In genomic region chr15:39404767-39405173, GRCh38 we compare ENCODE assay signal across 13 cellular contexts.
DNase-seq lines count a peak whose midpoint lies in the region; ATAC-seq, FAIRE-seq and TF ChIP-seq lines count a peak whose summit lies in the region.
"Had no signal": no experiment of that assay in that cellular context is flagged by ENCODE, and none has a peak within 500 bp of the region (broad histone marks: within the 10 kb centered on the region; RNA-seq: fewer than 3 reads in every experiment).

No MANE protein-coding gene starts in this region.

- TF ChIP-seq CTCF in A549 (IDR thresholded peaks at IDR 0.05) (no peak), heart left ventricle (IDR thresholded peaks at IDR 0.05) (no peak)

- peak overlapping the region; percentile 60 to 76; a peak in 5 of 6 replicates for H3K27ac ChIP-seq in A549
- peak overlapping the region in 2 of 12 donors; percentile 9 to 50 for H3K27ac ChIP-seq in heart left ventricle
- no peak overlapping the region for H3K27ac ChIP-seq in CD8-positive, alpha-beta memory T cell (ENCODE audit: low read depth, low read length)
- no peak overlapping the region for H3K27ac ChIP-seq in caudate nucleus (ENCODE audit: low read depth, low read length)

- no peaks in the 10 kb centered on the region for H3K36me3 Mint-ChIP-seq in CD8-positive, alpha-beta memory T cell
- H3K36me3 Mint-ChIP-seq: activated naive CD8-positive, alpha-beta T cell; natural killer cell treated with Interleukin-12 subunit alpha and Interleukin-12 subunit beta and Interleukin-15 and Interleukin-18, amount 100 ng/mL, for 72 hours had no signal

- no peak overlapping the region for H3K4me3 ChIP-seq in A549
- H3K4me3 ChIP-seq in adipocyte (ENCODE audit: low read length), result no peak overlapping the region
- no peak overlapping the region for H3K4me3 ChIP-seq in heart left ventricle
- no peak overlapping the region for H3K4me3 ChIP-seq in CD8-positive, alpha-beta memory T cell (ENCODE audit: low read length)

- peaks cover 2 to 37% of the 10 kb centered on the region in 2 donors for H3K27me3 Mint-ChIP-seq in CD8-positive, alpha-beta memory T cell
- H3K27me3 Mint-ChIP-seq: activated naive CD8-positive, alpha-beta T cell had no signal

- peak; percentile 13 to 54; a peak in 3 of 5 replicates for TF ChIP-seq EP300 in A549 (IDR thresholded peaks at IDR 0.05)

- H3K9me3 ChIP-seq in A549 (no peaks in the 10 kb centered on the region), adipocyte (ENCODE audit: control insufficient read depth, low read length) (no peaks in the 10 kb centered on the region), heart left ventricle (no peaks in the 10 kb centered on the region)
- H3K9me3 ChIP-seq in CD8-positive, alpha-beta memory T cell (ENCODE audit: low read length), result no peaks in the 10 kb centered on the region

- CTCF ChIA-PET in A549 (lab: Yijun Ruan, JAX), result no interaction called here
- CTCF ChIA-PET in CD8-positive, alpha-beta memory T cell (lab: Charles Lee), result no interaction called here

- H3K27ac Mint-ChIP-seq in CD8-positive, alpha-beta memory T cell, result no peak overlapping the region
- H3K27ac Mint-ChIP-seq: activated CD4-positive, alpha-beta T cell treated with anti-CD3 and anti-CD28 coated beads for 36 hours; activated naive CD8-positive, alpha-beta T cell; B cell; natural killer cell treated with Interleukin-12 subunit alpha and Interleukin-12 subunit beta and Interleukin-15 and Interleukin-18, amount 100 ng/mL, for 72 hours had no signal

- peaks cover 25% of the 10 kb centered on the region for H3K4me1 ChIP-seq in A549
- H3K4me1 ChIP-seq in adipocyte (ENCODE audit: control insufficient read depth, insufficient read depth, low read length), result peaks cover 25% of the 10 kb centered on the region
- H3K4me1 ChIP-seq in heart left ventricle, result peaks cover 0 to 22% (median 8%) of the 10 kb centered on the region in 12 donors
- H3K4me1 ChIP-seq in CD8-positive, alpha-beta memory T cell (ENCODE audit: insufficient read depth, low read length), result no peaks in the 10 kb centered on the region

- no peaks in the 10 kb centered on the region for H3K9me3 Mint-ChIP-seq in CD8-positive, alpha-beta memory T cell
- H3K9me3 Mint-ChIP-seq: natural killer cell treated with Interleukin-12 subunit alpha and Interleukin-12 subunit beta and Interleukin-15 and Interleukin-18, amount 100 ng/mL, for 72 hours had no signal

- DNase-seq in A549 (ENCODE audit: low read depth in 1 of 2, low spot score in 1 of 2) (peak in 1 of 2 experiments; percentile 65), HS-5 (ENCODE audit: low read depth) (peak; percentile 96), adipocyte (ENCODE audit: low read depth) (peak; percentile 95), heart left ventricle (peak in 1 of 5 donors; percentile 39), caudate nucleus (lab: John Stamatoyannopoulos, UW) (no peak), OCI-M2 (lab: John Stamatoyannopoulos, UW; ENCODE audit: unreplicated experiment) (no peak)
- no peak for DNase-seq in CD8-positive, alpha-beta memory T cell
- DNase-seq: activated CD4-positive, alpha-beta T cell treated with anti-CD3 and anti-CD28 coated beads for 36 hours had no signal

- no peaks in the 10 kb centered on the region for H3K36me3 ChIP-seq in adipocyte (ENCODE audit: control insufficient read depth, insufficient read depth, low read length, severe bottlenecking)
- no peaks in the 10 kb centered on the region for H3K36me3 ChIP-seq in heart left ventricle
- no peaks in the 10 kb centered on the region for H3K36me3 ChIP-seq in CD8-positive, alpha-beta memory T cell (ENCODE audit: insufficient read depth, low read length)

- H3K4me3 Mint-ChIP-seq in CD8-positive, alpha-beta memory T cell, result no peak overlapping the region
- H3K4me3 Mint-ChIP-seq: activated CD4-positive, alpha-beta T cell treated with anti-CD3 and anti-CD28 coated beads for 36 hours; activated naive CD8-positive, alpha-beta T cell; B cell; natural killer cell treated with Interleukin-12 subunit alpha and Interleukin-12 subunit beta and Interleukin-15 and Interleukin-18, amount 100 ng/mL, for 72 hours had no signal

- POLR2A ChIA-PET in A549 (lab: Yijun Ruan, JAX), result interaction anchor here (1.3 kb wide), 1 partner anchor 175 kb away, joined by 6 read pairs; the partner anchor contains the start of gene THBS1
- POLR2A ChIA-PET in CD8-positive, alpha-beta memory T cell (lab: Charles Lee), result no interaction called here

- H3K9ac ChIP-seq in adipocyte (ENCODE audit: low read length), result peak overlapping the region; percentile 61

- TF ChIP-seq POLR2A in A549 (IDR thresholded peaks at IDR 0.05; ENCODE audit: low read length), result no peak
- TF ChIP-seq POLR2A in heart left ventricle (IDR thresholded peaks at IDR 0.05), result no peak

- ATAC-seq in A549 (peak; percentile 91 to 92), heart left ventricle (peak; percentile 57 to 91 (median 84)), GM18868 (IDR thresholded peaks at IDR 0.05; ENCODE audit: unreplicated experiment) (no peak)
- ATAC-seq: activated CD4-positive, alpha-beta T cell treated with anti-CD3 and anti-CD28 coated beads for 36 hours; natural killer cell treated with Interleukin-12 subunit alpha and Interleukin-12 subunit beta and Interleukin-15 and Interleukin-18, amount 100 ng/mL, for 72 hours; Panc1 had no signal

- 43% methylated on average over 5 of the region's 5 CpGs for WGBS in A549 (ENCODE audit: missing lambda C conversion rate)
- WGBS in heart left ventricle, 4 donors, result 45 to 63% (median 56%) methylated on average over 5 of the region's 5 CpGs

- H3K27me3 ChIP-seq in adipocyte (replicated peaks; ENCODE audit: control insufficient read depth, insufficient read depth, low read length), result no peaks in the 10 kb centered on the region
- no peaks in the 10 kb centered on the region for H3K27me3 ChIP-seq in heart left ventricle
- H3K27me3 ChIP-seq in CD8-positive, alpha-beta memory T cell (ENCODE audit: insufficient read depth, low read length, poor library complexity, severe bottlenecking), result no peaks in the 10 kb centered on the region

- FAIRE-seq in A549 (lab: Jason Lieb, UNC), result no peak

- peak overlapping the region; percentile 55 for H3K4me2 ChIP-seq in A549

- intact Hi-C loops in heart left ventricle (cut with DNase I), result no loop called here

- TF ChIP-seq RAD21 in A549 (conservative IDR thresholded peaks at IDR 0.05 in 1 of 2, IDR thresholded peaks at IDR 0.05 in 1 of 2), result no peak

- H3K4me1 Mint-ChIP-seq in CD8-positive, alpha-beta memory T cell, result no peaks in the 10 kb centered on the region
- H3K4me1 Mint-ChIP-seq: activated CD4-positive, alpha-beta T cell treated with anti-CD3 and anti-CD28 coated beads for 36 hours; B cell had no signal

TF ChIP-seq in A549, 52 proteins besides CTCF, POLR2A, EP300 and RAD21:
- TF ChIP-seq RNF2 (IDR thresholded peaks at IDR 0.05; ENCODE audit: borderline replicate concordance, low read depth), result no peak
- TF ChIP-seq PHF8 (IDR thresholded peaks at IDR 0.05; ENCODE audit: borderline replicate concordance, low read depth), result no peak
- no peak for TF ChIP-seq MAZ (IDR thresholded peaks at IDR 0.05; ENCODE audit: borderline replicate concordance, low read depth, low read length)
- peak in 1 of 2 experiments; percentile 49; a peak in 1 of 5 replicates for TF ChIP-seq JUN (IDR thresholded peaks at IDR 0.05)
- TF ChIP-seq EHF (CRISPR knock-in tag; IDR thresholded peaks at IDR 0.05), result no peak
- TF ChIP-seq PBX3 (IDR thresholded peaks at IDR 0.05), result no peak
- peak; percentile 34 to 84; a peak in 3 of 4 replicates for TF ChIP-seq CEBPB (IDR thresholded peaks at IDR 0.05)
- TF ChIP-seq CHD4 (IDR thresholded peaks at IDR 0.05; ENCODE audit: borderline replicate concordance), result no peak
- no peak for TF ChIP-seq FOSL2 (IDR thresholded peaks at IDR 0.05)
- peak; percentile 45; the same call in 1 of the 2 replicates for TF ChIP-seq FOSL2 (CRISPR knock-in tag; IDR thresholded peaks at IDR 0.05)
- peak; percentile 62; the same call in 1 of the 2 replicates for TF ChIP-seq GATA3 (IDR thresholded peaks at IDR 0.05; ENCODE audit: borderline replicate concordance)

Comparison
In these comparisons a context has a peak if more than half of its experiments do, and no peak if none do; other contexts are left out.
1. DNase-seq: peak in HS-5 (single experiment) and adipocyte (single experiment); none in CD8-positive, alpha-beta memory T cell (0 of 5), caudate nucleus (0 of 61) and OCI-M2 (single experiment).
2. H3K27ac ChIP-seq: peak in A549 (2 of 2); none in CD8-positive, alpha-beta memory T cell (single experiment) and caudate nucleus (single experiment).